ENCODE assay signal across 19 cellular contexts in genomic region chr2:112920923-112921532, GRCh38. TPM values are rescaled to one million over a fixed set of nuclear protein-coding genes. Genes with fewer than 3 reads are reported as not detected.
DNase-seq lines count a peak whose midpoint lies in the region; ATAC-seq and TF ChIP-seq lines count a peak whose summit lies in the region.
"Had no signal": no experiment of that assay in that cellular context is flagged by ENCODE, and none has a peak within 500 bp of the region (broad histone marks: within the 10 kb centered on the region; RNA-seq: fewer than 3 reads in every experiment).

No MANE protein-coding gene starts in this region.

- no TSS peak for BruUV-seq in HCT116 (replicated peaks; lab: Mats Ljungman, UMichigan)

- no peaks in the 10 kb centered on the region for H3K27me3 ChIP-seq in HCT116 (ENCODE audit: insufficient read depth, low read length)
- H3K27me3 ChIP-seq: SJSA1 had no signal

- no peaks in the 10 kb centered on the region for H3K36me3 ChIP-seq in HCT116 (ENCODE audit: control insufficient read depth in 1 of 2, insufficient read depth in 2 of 2, low read length in 2 of 2)
- H3K36me3 ChIP-seq: heart left ventricle, left ventricle myocardium inferior, SJSA1 had no signal

- ATAC-seq in HCT116: peak; percentile 83
- peak; percentile 63 for ATAC-seq in activated CD8-positive, alpha-beta T cell treated with anti-CD3 and anti-CD28 coated beads for 36 hours
- no peak for ATAC-seq in HG03442 (IDR thresholded peaks at IDR 0.05; ENCODE audit: unreplicated experiment)
- ATAC-seq: heart left ventricle had no signal

- peak overlapping the region; percentile 48 for H3K4me2 ChIP-seq in HCT116 (ENCODE audit: low read length)

- CTCF ChIA-PET in HCT116 (lab: Charles Lee): interaction anchor here (1.3 kb wide), 1 partner anchor 21 kb away, joined by 3 read pairs; no protein-coding TSS in a partner anchor
- CTCF ChIA-PET in activated CD8-positive, alpha-beta T cell treated with anti-CD3 and anti-CD28 coated beads for 36 hours (lab: Charles Lee): interaction anchor here (1.0 to 3.1 kb wide), 3 partner anchors 18 to 21 kb away, joined by 3 to 14 read pairs (median 11); no protein-coding TSS in a partner anchor

- no peaks in the 10 kb centered on the region for H3K79me2 ChIP-seq in HCT116 (ENCODE audit: insufficient read depth, low read length)

- H2AFZ ChIP-seq in HCT116 (ENCODE audit: low read depth, low read length, poor library complexity, severe bottlenecking): no peak overlapping the region

- peak; percentile 13 for DNase-seq in activated CD4-positive, alpha-beta T cell treated with anti-CD3 and anti-CD28 coated beads for 48 hours
- DNase-seq in activated CD4-positive, alpha-beta T cell treated with anti-CD3 and anti-CD28 coated beads for 1 hour: no peak
- peak; percentile 49 for DNase-seq in HCT116 (ENCODE audit: low read depth, low spot score)
- peak; percentile 38 for DNase-seq in activated CD8-positive, alpha-beta T cell treated with anti-CD3 and anti-CD28 coated beads for 36 hours
- peak; percentile 60 to 71 (median 69) for DNase-seq in immature natural killer cell
- no peak for DNase-seq in retina
- no peak for DNase-seq in cerebellum (ENCODE audit: low spot score)
- DNase-seq: activated B cell treated with CpG ODN at 0.5 μM for 24 hours; DMS 273 treated with DMSO at 0.1 percent for 48 hours; effector CD8-positive, alpha-beta T cell; heart left ventricle; left ventricle myocardium inferior; NCI-H146; NCI-H69 had no signal

- H3K4me3 ChIP-seq in HCT116 (replicated peaks in 1 of 2; ENCODE audit: low read depth in 1 of 2, low read length in 2 of 2): no peak overlapping the region
- H3K4me3 ChIP-seq: heart left ventricle, left ventricle myocardium inferior, SJSA1, skin epidermis had no signal

- TF ChIP-seq RAD21 in HCT116 (IDR thresholded peaks at IDR 0.05; ENCODE audit: low read depth): no peak

- POLR2A ChIA-PET in HCT116 (lab: Charles Lee): no interaction called here
- POLR2A ChIA-PET in activated CD8-positive, alpha-beta T cell treated with anti-CD3 and anti-CD28 coated beads for 36 hours (lab: Charles Lee): interaction anchor here (1.0 kb wide), 1 partner anchor 57 kb away, joined by 3 read pairs; the partner anchor contains the start of gene IL36G

- H3K9me3 Mint-ChIP-seq in activated CD8-positive, alpha-beta T cell treated with anti-CD3 and anti-CD28 coated beads for 36 hours: no peaks in the 10 kb centered on the region
- H3K9me3 Mint-ChIP-seq in immature natural killer cell: no peaks in the 10 kb centered on the region

- no peak for TF ChIP-seq POLR2A in HCT116 (IDR thresholded peaks at IDR 0.05; ENCODE audit: borderline replicate concordance, extremely low read depth, insufficient read depth, insufficient read length)

- H3K4me3 Mint-ChIP-seq in activated CD8-positive, alpha-beta T cell treated with anti-CD3 and anti-CD28 coated beads for 36 hours: no peak overlapping the region
- H3K4me3 Mint-ChIP-seq in immature natural killer cell: no peak overlapping the region
- H3K4me3 Mint-ChIP-seq: activated B cell treated with CpG ODN at 0.5 μM for 24 hours had no signal

- peaks cover 23% of the 10 kb centered on the region for H3K4me1 Mint-ChIP-seq in activated CD8-positive, alpha-beta T cell treated with anti-CD3 and anti-CD28 coated beads for 36 hours (ENCODE audit: low read depth)
- peaks cover 4 to 26% of the 10 kb centered on the region in 2 donors for H3K4me1 Mint-ChIP-seq in immature natural killer cell

- no peak overlapping the region for H3K9ac ChIP-seq in HCT116 (ENCODE audit: low read length)

- H3K27ac ChIP-seq in HCT116 (ENCODE audit: low read depth, low read length): no peak overlapping the region
- H3K27ac ChIP-seq: heart left ventricle, left ventricle myocardium inferior, SJSA1 had no signal

- TF ChIP-seq CTCF in HCT116 (IDR thresholded peaks at IDR 0.05 in 2 of 3, conservative IDR thresholded peaks at IDR 0.05 in 1 of 3; ENCODE audit: borderline replicate concordance in 1 of 3, insufficient read depth in 1 of 3, low read depth in 2 of 3, low read length in 2 of 3): 0 out of 6 replicates have a peak, but pooled peaks of 1 of the 3 experiments have one; percentile 3
- TF ChIP-seq CTCF in activated CD8-positive, alpha-beta T cell treated with anti-CD3 and anti-CD28 coated beads for 36 hours (IDR thresholded peaks at IDR 0.05): no peak

- H3K27ac Mint-ChIP-seq in activated CD8-positive, alpha-beta T cell treated with anti-CD3 and anti-CD28 coated beads for 36 hours: peak overlapping the region; percentile 63
- peak overlapping the region; percentile 75 to 96 (median 90) for H3K27ac Mint-ChIP-seq in immature natural killer cell
- H3K27ac Mint-ChIP-seq: activated B cell treated with CpG ODN at 0.5 μM for 24 hours had no signal

- no peaks in the 10 kb centered on the region for H3K9me2 ChIP-seq in HCT116 (ENCODE audit: insufficient read depth)

- RAD21 ChIA-PET in HCT116 (lab: Charles Lee; ENCODE audit: low non-redundant PET in 1 of 2, low total read pairs in 2 of 2, uncharacterized antibody in 2 of 2, unreplicated experiment in 2 of 2): no interaction called here

- no peaks in the 10 kb centered on the region for H3K36me3 Mint-ChIP-seq in activated CD8-positive, alpha-beta T cell treated with anti-CD3 and anti-CD28 coated beads for 36 hours (ENCODE audit: low read depth)
- no peaks in the 10 kb centered on the region for H3K36me3 Mint-ChIP-seq in immature natural killer cell

- no peaks in the 10 kb centered on the region for H4K20me1 ChIP-seq in HCT116 (ENCODE audit: insufficient read depth)

- intact Hi-C loops in HCT116 (cut with micrococcal nuclease): no loop called here
- intact Hi-C loops in activated CD8-positive, alpha-beta T cell treated with anti-CD3 and anti-CD28 coated beads for 36 hours (cut with micrococcal nuclease): no loop called here

- H3K4me1 ChIP-seq in HCT116 (ENCODE audit: control insufficient read depth in 1 of 2, insufficient read depth in 2 of 2, low read length in 2 of 2): peaks cover 0 to 16% of the 10 kb centered on the region in 2 experiments; a peak in 2 of 4 replicates
- H3K4me1 ChIP-seq: heart left ventricle, left ventricle myocardium inferior had no signal

- no peaks in the 10 kb centered on the region for H3K9me3 ChIP-seq in HCT116 (ENCODE audit: control insufficient read depth in 1 of 2, insufficient read depth in 1 of 2, low read depth in 1 of 2, low read length in 2 of 2)
- H3K9me3 ChIP-seq: SJSA1 had no signal

- no peaks in the 10 kb centered on the region for H3K27me3 Mint-ChIP-seq in activated CD8-positive, alpha-beta T cell treated with anti-CD3 and anti-CD28 coated beads for 36 hours
- peaks cover 0 to 2% (median 0%) of the 10 kb centered on the region in 3 donors for H3K27me3 Mint-ChIP-seq in immature natural killer cell (ENCODE audit: low read depth in 3 of 3)
- H3K27me3 Mint-ChIP-seq: activated B cell treated with CpG ODN at 0.5 μM for 24 hours had no signal

TF ChIP-seq in HCT116, 20 proteins besides CTCF, POLR2A, EP300 and RAD21:
- TF ChIP-seq EGR1 (IDR thresholded peaks at IDR 0.05; ENCODE audit: low read depth) (no peak), SRF (IDR thresholded peaks at IDR 0.05; ENCODE audit: low read depth) (no peak), TCF7L2 (IDR thresholded peaks at IDR 0.05; ENCODE audit: borderline replicate concordance, extremely low read depth, insufficient read depth, insufficient read length) (no peak), ZFX (IDR thresholded peaks at IDR 0.05) (no peak), POLR2AphosphoS5 (IDR thresholded peaks at IDR 0.05; ENCODE audit: low read depth, low read length) (no peak), SP1 (IDR thresholded peaks at IDR 0.05; ENCODE audit: low read depth) (peak; percentile 27; the same call in 1 of the 2 replicates), FOSL1 (IDR thresholded peaks at IDR 0.05; ENCODE audit: low read depth) (peak; percentile 64)
TF ChIP-seq in HCT116: peak in this region for 2.

RNA-seq across cellular contexts. Expression of gene IL37, which starts 10.1 kb away (rescaled TPM):
- total RNA-seq in HCT116 (2021; ENCODE audit: unreplicated experiment) (not detected), cerebellum (not detected)
- 0.08 TPM in 1 of 2 replicates, not detected in the other for polyA plus RNA-seq in HCT116 (2012)
- not detected for total RNA-seq in activated CD8-positive, alpha-beta T cell treated with anti-CD3 and anti-CD28 coated beads for 36 hours
- polyA plus RNA-seq in immature natural killer cell: not detected
- total RNA-seq: activated B cell treated with CpG ODN at 0.5 μM for 24 hours, heart left ventricle, HT-29, left ventricle myocardium inferior, SJSA1 had no signal
- polyA plus RNA-seq: adipose tissue, heart left ventricle had no signal

RNA-seq across cellular contexts. Expression of gene IL36G, which starts 56.8 kb away (rescaled TPM):
- total RNA-seq in HCT116 (2021; ENCODE audit: unreplicated experiment) (not detected), cerebellum (not detected)
- polyA plus RNA-seq in HCT116 (2012): not detected in 2 replicates
- not detected for total RNA-seq in activated CD8-positive, alpha-beta T cell treated with anti-CD3 and anti-CD28 coated beads for 36 hours
- polyA plus RNA-seq in immature natural killer cell: not detected
- total RNA-seq: activated B cell treated with CpG ODN at 0.5 μM for 24 hours, heart left ventricle, HT-29, left ventricle myocardium inferior, SJSA1 had no signal
- polyA plus RNA-seq: adipose tissue, heart left ventricle had no signal

Comparison
In these comparisons a context has a peak if more than half of its experiments do, and no peak if none do; other contexts are left out.
1. DNase-seq: peak in activated CD4-positive, alpha-beta T cell treated with anti-CD3 and anti-CD28 coated beads for 48 hours (single experiment), HCT116 (single experiment), activated CD8-positive, alpha-beta T cell treated with anti-CD3 and anti-CD28 coated beads for 36 hours (single experiment) and immature natural killer cell (3 of 3); none in activated CD4-positive, alpha-beta T cell treated with anti-CD3 and anti-CD28 coated beads for 1 hour (single experiment), retina (single experiment) and cerebellum (single experiment).